ENCODE assay signal across 8 cellular contexts in genomic region chr3:14401692-14402303, GRCh38. TPM values are rescaled to one million over a fixed set of nuclear protein-coding genes. Genes with fewer than 3 reads are reported as not detected.
DNase-seq lines count a peak whose midpoint lies in the region; ATAC-seq, FAIRE-seq and TF ChIP-seq lines count a peak whose summit lies in the region.

No MANE protein-coding gene starts in this region.

- no peak for ATAC-seq in HepG2
- ATAC-seq in HG03025 (IDR thresholded peaks at IDR 0.05; ENCODE audit: low FRiP score, unreplicated experiment) = no peak
- no peak for ATAC-seq in aorta (ENCODE audit: low FRiP score)

- peak overlapping the region; percentile 61 for H3K9ac ChIP-seq in HepG2 (ENCODE audit: insufficient read depth, low read depth, low read length)

- peaks cover 40% of the 10 kb centered on the region for H3K36me3 Mint-ChIP-seq in activated T-cell treated with anti-CD3 and anti-CD28 coated beads, Interleukin-2, amount 50 U/mL, for 24 hours (ENCODE audit: low read depth)
- H3K36me3 Mint-ChIP-seq in type B pancreatic cell = no peaks in the 10 kb centered on the region

- H3K4me2 ChIP-seq in HepG2 (ENCODE audit: low read depth, low read length) = peak overlapping the region; percentile 98

- H3K27ac ChIP-seq in HepG2 (ENCODE audit: extremely low read length, insufficient read depth, low read length) = peak overlapping the region; percentile 21
- no peak overlapping the region for H3K27ac ChIP-seq in aorta (ENCODE audit: low read depth in 1 of 2, low read length in 2 of 2)

- H2AFZ ChIP-seq in HepG2 (ENCODE audit: low read length) = no peak overlapping the region

- no peak for FAIRE-seq in HepG2 (lab: Jason Lieb, UNC)

- H3K27me3 Mint-ChIP-seq in activated T-cell treated with anti-CD3 and anti-CD28 coated beads, Interleukin-2, amount 50 U/mL, for 24 hours = no peaks in the 10 kb centered on the region
- H3K27me3 Mint-ChIP-seq in type B pancreatic cell = peaks cover 6% of the 10 kb centered on the region

- no peak for DNase-seq in activated T-cell treated with anti-CD3 and anti-CD28 coated beads, Interleukin-2, amount 50 U/mL, for 24 hours
- DNase-seq in activated T-cell treated with anti-CD3 and anti-CD28 coated beads for 4 hours = no peak
- no peak for DNase-seq in astrocyte of the cerebellum (ENCODE audit: low read depth)
- no peak for DNase-seq in HepG2 (ENCODE audit: low spot score)
- no peak for DNase-seq in type B pancreatic cell (ENCODE audit: extremely low spot score, unreplicated experiment)
- no peak for DNase-seq in NCI-H2029 (lab: John Stamatoyannopoulos, UW)
- DNase-seq in aorta = no peak

- intact Hi-C loops in HepG2 (cut with micrococcal nuclease; ENCODE audit: unreplicated experiment) = loop anchor here (1.0 to 5.0 kb wide), 5 partner anchors 17 to 139 kb away; no protein-coding TSS in a partner anchor
- intact Hi-C loops in aorta (cut with DNase I) = loop anchor here (2.0 to 10.0 kb wide), 4 partner anchors 31 to 257 kb away; no protein-coding TSS in a partner anchor

- peaks cover 32% of the 10 kb centered on the region for H3K79me2 ChIP-seq in HepG2 (ENCODE audit: insufficient read depth, low read length)

- H4K20me1 ChIP-seq in HepG2 (ENCODE audit: insufficient read depth, low read length) = no peaks in the 10 kb centered on the region; the same call in 1 of the 2 replicates

- TF ChIP-seq RAD21 in HepG2 (CRISPR knock-in tag; IDR thresholded peaks at IDR 0.05) = no peak

- TF ChIP-seq EP300 in HepG2 (IDR thresholded peaks at IDR 0.05; ENCODE audit: low read depth in 2 of 2, low read length in 2 of 2) = no peak
- no peak for TF ChIP-seq EP300 in HepG2 (CRISPR knock-in tag; IDR thresholded peaks at IDR 0.05; ENCODE audit: borderline replicate concordance)

- peak overlapping the region; percentile 52 for H3K4me3 ChIP-seq in astrocyte of the cerebellum (ENCODE audit: low read depth, low read length)
- peak overlapping the region; percentile 52 to 83 (median 60) for H3K4me3 ChIP-seq in HepG2 (replicated peaks in 1 of 3; ENCODE audit: insufficient read depth in 1 of 3, low read depth in 2 of 3, low read length in 3 of 3)
- H3K4me3 ChIP-seq in aorta (ENCODE audit: low read length in 2 of 2) = peak overlapping the region in 1 of 2 donors; percentile 49

- no peaks in the 10 kb centered on the region; a peak in 2 of 5 replicates for H3K27me3 ChIP-seq in HepG2 (ENCODE audit: control insufficient read depth in 1 of 2, insufficient read depth in 2 of 2, low read length in 2 of 2)
- no peaks in the 10 kb centered on the region for H3K27me3 ChIP-seq in aorta (ENCODE audit: control insufficient read depth in 1 of 2, insufficient read depth in 2 of 2, low read length in 1 of 2)

- peak overlapping the region; percentile 93 for H3K4me3 Mint-ChIP-seq in activated T-cell treated with anti-CD3 and anti-CD28 coated beads, Interleukin-2, amount 50 U/mL, for 24 hours
- peak overlapping the region; percentile 92 for H3K4me3 Mint-ChIP-seq in type B pancreatic cell

- H3K36me3 ChIP-seq in HepG2 (replicated peaks in 1 of 2; ENCODE audit: control insufficient read depth in 1 of 2, insufficient read depth in 2 of 2, low read length in 2 of 2) = no peaks in the 10 kb centered on the region
- no peaks in the 10 kb centered on the region for H3K36me3 ChIP-seq in aorta (ENCODE audit: control insufficient read depth in 1 of 2, insufficient read depth in 2 of 2, low read length in 1 of 2)

- H3K4me1 Mint-ChIP-seq in activated T-cell treated with anti-CD3 and anti-CD28 coated beads, Interleukin-2, amount 50 U/mL, for 24 hours (ENCODE audit: low read depth) = peaks cover 48% of the 10 kb centered on the region
- H3K4me1 Mint-ChIP-seq in type B pancreatic cell (ENCODE audit: unreplicated experiment) = peaks cover 30% of the 10 kb centered on the region

- TSS peak; percentile 57 for BruUV-seq in HepG2 (replicated peaks; lab: Mats Ljungman, UMichigan)

- no peaks in the 10 kb centered on the region for H3K9me3 ChIP-seq in HepG2 (ENCODE audit: low read length)
- no peaks in the 10 kb centered on the region for H3K9me3 ChIP-seq in aorta (ENCODE audit: control insufficient read depth, low read length)

- peak overlapping the region; percentile 97 for H3K27ac Mint-ChIP-seq in activated T-cell treated with anti-CD3 and anti-CD28 coated beads, Interleukin-2, amount 50 U/mL, for 24 hours
- peak overlapping the region; percentile 86 for H3K27ac Mint-ChIP-seq in type B pancreatic cell

- TF ChIP-seq POLR2A in HepG2 (IDR thresholded peaks at IDR 0.05; ENCODE audit: insufficient read depth in 1 of 2, low read depth in 2 of 2, low read length in 2 of 2) = no peak

- TF ChIP-seq CTCF in astrocyte of the cerebellum (IDR thresholded peaks at IDR 0.05; ENCODE audit: low read depth, low read length, missing control alignments) (no peak), HepG2 (CRISPR knock-in tag; IDR thresholded peaks at IDR 0.05) (no peak), type B pancreatic cell (conservative IDR thresholded peaks at IDR 0.05) (no peak)

- in situ Hi-C loops in astrocyte of the cerebellum (cut with HindIII; ENCODE audit: low sequenced_read_pairs) (loop anchor here (5.0 kb wide), 1 partner anchor 51 kb away; no protein-coding TSS in a partner anchor), HepG2 (cut with HindIII; ENCODE audit: extremely low pct_ligation_motif_present, low pct_unique_long_range_greater_than_20kb) (loop anchor here (5.0 kb wide), 1 partner anchor 61 kb away; no protein-coding TSS in a partner anchor)

- no peaks in the 10 kb centered on the region for H3K9me3 Mint-ChIP-seq in activated T-cell treated with anti-CD3 and anti-CD28 coated beads, Interleukin-2, amount 50 U/mL, for 24 hours
- no peaks in the 10 kb centered on the region for H3K9me3 Mint-ChIP-seq in type B pancreatic cell

- CTCF ChIA-PET in HepG2 (lab: Yijun Ruan, JAX; ENCODE audit: low intra/inter-chr PET ratio, low total read pairs) = interaction anchor here (1.1 to 2.4 kb wide), 3 partner anchors 21 to 66 kb away, joined by 3 to 15 read pairs (median 11); no protein-coding TSS in a partner anchor

- POLR2A ChIA-PET in HepG2 (lab: Yijun Ruan, JAX) = interaction anchor here (0.7 to 2.2 kb wide), 10 partner anchors 10 to 250 kb away, joined by 3 to 11 read pairs (median 5); partner anchors contain the start of genes CCDC174, LSM3 and XPC

- 18% methylated on average over 14 of the region's 22 CpGs for WGBS in HepG2 (ENCODE audit: low lambda C conversion rate)
- WGBS in aorta, 2 donors = 19 to 22% methylated on average over 22 of the region's 22 CpGs

- H3K4me1 ChIP-seq in HepG2 (ENCODE audit: insufficient read depth, low read length) (peaks cover 64% of the 10 kb centered on the region), aorta (ENCODE audit: control insufficient read depth in 1 of 2, insufficient read depth in 2 of 2, low read length in 2 of 2) (peaks cover 0 to 3% of the 10 kb centered on the region in 2 donors)

TF ChIP-seq in HepG2, 621 proteins besides CTCF, POLR2A, EP300 and RAD21 (continues in another document):
- no peak for TF ChIP-seq ZNF253 (CRISPR knock-in tag; IDR thresholded peaks at IDR 0.05; ENCODE audit: borderline replicate concordance)
- no peak for TF ChIP-seq ZNF7 (CRISPR knock-in tag; IDR thresholded peaks at IDR 0.05)
- TF ChIP-seq ZMYM3 (CRISPR knock-in tag; IDR thresholded peaks at IDR 0.05) = peak; percentile 41; the same call in 1 of the 2 replicates
- TF ChIP-seq ZNF841 (CRISPR knock-in tag; IDR thresholded peaks at IDR 0.05; ENCODE audit: borderline replicate concordance) = no peak
- TF ChIP-seq ZSCAN12 (CRISPR knock-in tag; IDR thresholded peaks at IDR 0.05) = 0 out of 2 replicates have a peak, but pooled peaks have one; percentile 22
- TF ChIP-seq RELA (CRISPR knock-in tag; IDR thresholded peaks at IDR 0.05) = 0 out of 2 replicates have a peak, but pooled peaks have one; percentile 19
- TF ChIP-seq, protein P1, sequence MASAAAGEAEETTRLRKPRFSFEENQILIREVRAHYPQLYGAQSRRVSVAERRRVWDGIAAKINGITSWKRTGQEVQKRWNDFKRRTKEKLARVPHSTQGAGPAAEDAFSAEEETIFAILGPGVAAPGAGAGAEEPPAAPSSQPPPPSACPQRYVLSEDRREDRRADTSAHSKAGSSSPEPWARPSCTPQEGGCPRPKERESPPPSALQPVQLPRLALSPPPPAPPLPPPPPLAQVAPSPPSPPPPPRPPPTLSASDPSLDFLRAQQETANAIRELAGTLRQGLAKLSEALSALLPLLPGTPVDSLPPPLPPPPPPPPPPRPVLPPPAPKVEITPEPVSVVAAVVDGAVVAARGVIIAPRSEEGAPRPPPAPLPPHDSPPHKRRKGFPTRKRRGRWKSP (CRISPR knock-in tag; IDR thresholded peaks at IDR 0.05) = 0 out of 2 replicates have a peak, but pooled peaks have one; percentile 1

RNA-seq across cellular contexts. Expression of gene SLC6A6, which starts 0.6 kb away (rescaled TPM):
- 10.7 and 20.7 TPM in 2 replicates for total RNA-seq in HepG2 (2016; rRNA removed; fragmentation: Illumina TruSeq; extraction: Trizol)
- 8.8 and 11.0 TPM in 2 replicates for total RNA-seq in HepG2 (2016; cell fraction: cytosol; rRNA removed; fragmentation: Illumina TruSeq; extraction: Trizol; ENCODE audit: low read depth)
- 8.8 and 20.3 TPM in 2 replicates for total RNA-seq in HepG2 (2016; cell fraction: insoluble cytoplasmic fraction; rRNA removed; fragmentation: Illumina TruSeq; extraction: Trizol)
- 5.1 and 5.2 TPM in 2 replicates for total RNA-seq in HepG2 (2016; cell fraction: membrane; rRNA removed; fragmentation: Illumina TruSeq; extraction: Trizol)
- 25.9 and 32.4 TPM in 2 replicates for total RNA-seq in HepG2 (2016; cell fraction: nucleus; rRNA removed; fragmentation: Illumina TruSeq; extraction: Trizol)
- 14.1 and 15.4 TPM in 2 replicates for polyA plus RNA-seq in HepG2 (2011; rRNA removed)
- polyA plus RNA-seq in HepG2 (2011; cell fraction: cytosol; rRNA removed) = 8.6 and 9.7 TPM in 2 replicates
- polyA plus RNA-seq in HepG2 (2011; cell fraction: nucleus; rRNA removed) = 33.2 and 41.8 TPM in 2 replicates
- polyA plus RNA-seq in HepG2 (2012) = 10.9 and 13.7 TPM in 2 replicates
- 0.76 and 1.2 TPM in 2 replicates for polyA plus RNA-seq in HepG2 (2016; cell fraction: cytosol; fragmentation: Illumina TruSeq; extraction: Trizol; ENCODE audit: low read depth)
- polyA plus RNA-seq in HepG2 (2016; cell fraction: insoluble cytoplasmic fraction; fragmentation: Illumina TruSeq; extraction: Trizol; ENCODE audit: low read depth) = 5.9 and 6.8 TPM in 2 replicates
- polyA plus RNA-seq in HepG2 (2016; cell fraction: membrane; fragmentation: Illumina TruSeq; extraction: Trizol; ENCODE audit: low read depth) = 1.5 and 1.7 TPM in 2 replicates
- 35.4 and 36.8 TPM in 2 replicates for polyA plus RNA-seq in HepG2 (2016; cell fraction: nucleus; fragmentation: Illumina TruSeq; extraction: Trizol; ENCODE audit: insufficient read depth, low read depth)
- 52.1 and 83.7 TPM in 2 replicates for polyA minus RNA-seq in HepG2 (2011; rRNA and poly(A)+ RNA removed; ENCODE audit: low replicate concordance)
- 14.3 and 18.8 TPM in 2 replicates for polyA minus RNA-seq in HepG2 (2011; cell fraction: cytosol; rRNA and poly(A)+ RNA removed)
- polyA minus RNA-seq in HepG2 (2011; cell fraction: nucleus; rRNA and poly(A)+ RNA removed) = 28.2 and 33.0 TPM in 2 replicates
- total RNA-seq in type B pancreatic cell (ENCODE audit: low replicate concordance) = 24.5 and 30.3 TPM in 2 replicates
- total RNA-seq in aorta = 10 to 100 TPM; 36.5 to 62.2 TPM
- 1 to 10 TPM; 5.3 to 6.1 TPM for polyA plus RNA-seq in aorta
